In the genomic region with DNA sequence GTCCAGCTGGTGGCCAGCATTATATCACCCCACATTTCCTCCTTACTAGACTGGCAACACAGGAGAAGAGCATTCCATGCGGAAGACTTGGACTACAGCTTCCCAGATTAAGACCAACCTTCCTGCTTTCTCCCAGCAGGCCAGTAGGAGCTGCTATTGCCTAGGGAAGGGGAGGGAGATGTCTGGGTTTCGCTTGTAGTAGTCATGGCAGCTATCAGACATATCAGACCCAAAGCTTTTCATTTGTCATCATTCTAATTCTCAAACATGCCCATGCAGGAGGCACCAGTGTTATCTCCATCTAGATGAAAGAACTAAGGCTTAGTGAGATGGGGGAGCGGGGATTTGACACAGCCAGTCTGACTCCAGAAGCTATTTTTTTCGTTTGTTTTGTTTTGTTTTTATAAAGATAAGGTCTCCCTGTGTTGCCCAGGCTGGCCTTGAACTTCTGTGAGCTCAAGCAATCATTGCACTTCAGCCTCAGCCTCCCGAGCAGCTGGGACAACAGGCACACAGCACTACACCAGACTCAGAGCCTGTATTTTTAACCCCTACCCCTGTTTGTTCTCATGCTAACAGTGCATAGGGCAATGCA, we compare ENCODE assay signal across 8 cellular contexts. TPM values are rescaled to one million over a fixed set of nuclear protein-coding genes. Genes with fewer than 3 reads are reported as not detected.
A peak's percentile ranks its signal among the peaks of the same experiment; 100 is the strongest.
DNase-seq lines count a peak whose midpoint lies in the region; ATAC-seq and TF ChIP-seq lines count a peak whose summit lies in the region.

No MANE protein-coding gene starts in this region.

- TF ChIP-seq RAD21 in IMR-90 (IDR thresholded peaks at IDR 0.05; ENCODE audit: low read length): peak; percentile 88

- H3K23ac ChIP-seq in IMR-90 (ENCODE audit: low read depth, low read length) (no peak overlapping the region), mesenchymal stem cell (ENCODE audit: low read length in 2 of 2) (no peak overlapping the region)

- H3K27me3 ChIP-seq in DND-41 (ENCODE audit: insufficient read depth, low read length, poor library complexity) (peaks cover 12% of the 10 kb centered on the region), IMR-90 (ENCODE audit: control insufficient read depth, insufficient read depth, low read length) (peaks cover 27% of the 10 kb centered on the region), SJCRH30 (peaks cover 5% of the 10 kb centered on the region; the same call in 1 of the 2 replicates), endodermal cell (ENCODE audit: control insufficient read depth, insufficient read depth, low read length, poor library complexity, severe bottlenecking) (peaks cover 10% of the 10 kb centered on the region), mesenchymal stem cell (ENCODE audit: control insufficient read depth in 1 of 2, insufficient read depth in 1 of 2, low read length in 2 of 2) (peaks cover 0 to 24% of the 10 kb centered on the region in 2 experiments), vagina (no peaks in the 10 kb centered on the region)

- POLR2A ChIA-PET in IMR-90 (lab: Charles Lee; ENCODE audit: unreplicated experiment): no interaction called here

- dilution Hi-C loops in IMR-90 (cut with HindIII; ENCODE audit: low sequenced_read_pairs, unreplicated experiment): no loop called here

- H2AFZ ChIP-seq in DND-41 (ENCODE audit: low read depth, low read length) (no peak overlapping the region), IMR-90 (replicated peaks; ENCODE audit: low read length, poor library complexity) (no peak overlapping the region), mesenchymal stem cell (ENCODE audit: low read depth, low read length) (no peak overlapping the region)

- intact Hi-C loops in IMR-90 (cut with micrococcal nuclease): loop anchor here (1.0 to 2.0 kb wide), 3 partner anchors 177 to 518 kb away; no protein-coding TSS in a partner anchor
- intact Hi-C loops in vagina (cut with DNase I): no loop called here

- no peak overlapping the region for H3K56ac ChIP-seq in IMR-90 (ENCODE audit: extremely low read depth, insufficient read depth, low read length)

- H2BK15ac ChIP-seq in IMR-90 (ENCODE audit: low read depth, low read length) (no peak overlapping the region), mesenchymal stem cell (ENCODE audit: low read depth, poor library complexity, severe bottlenecking) (no peak overlapping the region)

- H3K4me1 ChIP-seq in DND-41 (ENCODE audit: insufficient read depth, low read length) (no peaks in the 10 kb centered on the region), IMR-90 (ENCODE audit: control insufficient read depth, insufficient read depth, low read length) (no peaks in the 10 kb centered on the region), SJCRH30 (no peaks in the 10 kb centered on the region), endodermal cell (ENCODE audit: control insufficient read depth, insufficient read depth, low read length) (no peaks in the 10 kb centered on the region), mesenchymal stem cell (ENCODE audit: control insufficient read depth, insufficient read depth, low read depth, low read length) (no peaks in the 10 kb centered on the region), vagina (no peaks in the 10 kb centered on the region)

- H3K4me3 ChIP-seq in DND-41 (ENCODE audit: low read depth in 1 of 2, low read length in 2 of 2): no peak overlapping the region
- no peak overlapping the region for H3K4me3 ChIP-seq in IMR-90 (ENCODE audit: insufficient read depth, low read depth, low read length)
- no peak overlapping the region for H3K4me3 ChIP-seq in SJCRH30
- no peak overlapping the region for H3K4me3 ChIP-seq in endodermal cell (ENCODE audit: low read length)
- no peak overlapping the region for H3K4me3 ChIP-seq in mesenchymal stem cell (ENCODE audit: insufficient read depth in 1 of 2, low read depth in 1 of 2, low read length in 2 of 2)
- no peak overlapping the region for H3K4me3 ChIP-seq in vagina

- H3K79me1 ChIP-seq in IMR-90 (ENCODE audit: low read depth in 1 of 2, low read length in 2 of 2) (no peaks in the 10 kb centered on the region), mesenchymal stem cell (replicated peaks; ENCODE audit: low read length, poor library complexity, severe bottlenecking) (no peaks in the 10 kb centered on the region)

- H3K36me3 ChIP-seq in DND-41 (ENCODE audit: insufficient read depth, low read length) (no peaks in the 10 kb centered on the region), IMR-90 (ENCODE audit: control insufficient read depth, insufficient read depth, low read length) (no peaks in the 10 kb centered on the region), SJCRH30 (no peaks in the 10 kb centered on the region), endodermal cell (ENCODE audit: control insufficient read depth, insufficient read depth, low read length) (no peaks in the 10 kb centered on the region), mesenchymal stem cell (ENCODE audit: control insufficient read depth in 1 of 2, insufficient read depth in 2 of 2, low read depth in 1 of 2, low read length in 2 of 2) (no peaks in the 10 kb centered on the region), vagina (no peaks in the 10 kb centered on the region)

- H3K9me1 ChIP-seq in IMR-90 (ENCODE audit: insufficient read depth, low read length): no peaks in the 10 kb centered on the region

- H3K4me2 ChIP-seq in DND-41 (ENCODE audit: insufficient read depth, low read length) (no peak overlapping the region), IMR-90 (ENCODE audit: low read depth, low read length) (peak overlapping the region; percentile 67), mesenchymal stem cell (ENCODE audit: low read length, poor library complexity, severe bottlenecking) (peak overlapping the region; percentile 17)

- no peak overlapping the region for H2AK5ac ChIP-seq in IMR-90 (ENCODE audit: low read depth, low read length)
- no peak overlapping the region for H2AK5ac ChIP-seq in mesenchymal stem cell (ENCODE audit: low read length, severe bottlenecking)

- no peak overlapping the region for H3K9ac ChIP-seq in DND-41 (ENCODE audit: low read depth, low read length)
- no peak overlapping the region for H3K9ac ChIP-seq in IMR-90 (ENCODE audit: low read depth, low read length)
- H3K9ac ChIP-seq in endodermal cell (ENCODE audit: extremely low read depth, low read length, poor library complexity, severe bottlenecking): no peak overlapping the region
- H3K9ac ChIP-seq in mesenchymal stem cell (ENCODE audit: low read length): peak overlapping the region; percentile 68

- ATAC-seq in DND-41 (ENCODE audit: insufficient read depth, low read depth): no peak
- peak; percentile 92 for ATAC-seq in IMR-90 (ENCODE audit: low read depth)
- no peak for ATAC-seq in HG03280 (IDR thresholded peaks at IDR 0.05; ENCODE audit: unreplicated experiment)

- H2BK120ac ChIP-seq in IMR-90 (ENCODE audit: low read depth, low read length): no peak overlapping the region
- no peak overlapping the region for H2BK120ac ChIP-seq in mesenchymal stem cell (ENCODE audit: low read depth, low read length)

- H3K4me1 Mint-ChIP-seq in endodermal cell: peaks cover 6% of the 10 kb centered on the region

- H3K79me2 ChIP-seq in DND-41 (ENCODE audit: insufficient read depth, low read length): no peaks in the 10 kb centered on the region

- H3K4me3 Mint-ChIP-seq in endodermal cell: no peak overlapping the region

- H3K36me3 Mint-ChIP-seq in endodermal cell (ENCODE audit: low read depth): no peaks in the 10 kb centered on the region

- no peak overlapping the region for H2BK20ac ChIP-seq in IMR-90 (ENCODE audit: low read depth, low read length)

- H4K8ac ChIP-seq in IMR-90 (ENCODE audit: low read depth in 2 of 2, low read length in 2 of 2) (no peak overlapping the region), mesenchymal stem cell (ENCODE audit: low read length) (no peak overlapping the region)

- H3K9me3 ChIP-seq in DND-41 (ENCODE audit: insufficient read depth, low read length, severe bottlenecking): no peaks in the 10 kb centered on the region
- no peaks in the 10 kb centered on the region for H3K9me3 ChIP-seq in IMR-90 (ENCODE audit: control insufficient read depth, insufficient read depth, low read length)
- H3K9me3 ChIP-seq in SJCRH30 (replicated peaks): no peaks in the 10 kb centered on the region
- H3K9me3 ChIP-seq in endodermal cell (ENCODE audit: control insufficient read depth, low read length): no peaks in the 10 kb centered on the region
- H3K9me3 ChIP-seq in mesenchymal stem cell (ENCODE audit: control insufficient read depth, low read length): no peaks in the 10 kb centered on the region
- no peaks in the 10 kb centered on the region for H3K9me3 ChIP-seq in vagina

- H2AK9ac ChIP-seq in IMR-90 (replicated peaks; ENCODE audit: low read depth, low read length, poor library complexity): no peak overlapping the region

- TF ChIP-seq CTCF in DND-41 (IDR thresholded peaks at IDR 0.05; ENCODE audit: borderline replicate concordance, extremely low read depth, low read length, poor library complexity, severe bottlenecking) (peak; percentile 60), IMR-90 (conservative IDR thresholded peaks at IDR 0.05; ENCODE audit: low read depth, low read length) (peak; percentile 84), endodermal cell (conservative IDR thresholded peaks at IDR 0.05) (peak; percentile 90), vagina (IDR thresholded peaks at IDR 0.05) (peak in 2 of 3 experiments; percentile 43 to 73)

- H3K27ac ChIP-seq in DND-41 (ENCODE audit: low read length) (no peak overlapping the region), IMR-90 (ENCODE audit: insufficient read depth, low read length) (no peak overlapping the region), SJCRH30 (no peak overlapping the region), endodermal cell (ENCODE audit: low read depth, low read length) (no peak overlapping the region), mesenchymal stem cell (ENCODE audit: low read length, poor library complexity, severe bottlenecking) (no peak overlapping the region), vagina (no peak overlapping the region)

- no peak overlapping the region for H3K18ac ChIP-seq in IMR-90 (ENCODE audit: low read depth, low read length)
- H3K18ac ChIP-seq in mesenchymal stem cell (ENCODE audit: low read depth in 1 of 2, low read length in 2 of 2): no peak overlapping the region

- DNase-seq in DND-41 (no peak), IMR-90 (peak; percentile 72), SJCRH30 (peak; percentile 52 to 79), endodermal cell (peak; percentile 88), mesenchymal stem cell (peak; percentile 60), vagina (ENCODE audit: extremely low spot score in 2 of 2) (no peak), mesenteric fat pad (ENCODE audit: low spot score) (no peak)

- H3K14ac ChIP-seq in IMR-90 (replicated peaks; ENCODE audit: low read depth, low read length) (no peak overlapping the region), mesenchymal stem cell (ENCODE audit: low read length in 2 of 2) (no peak overlapping the region)

- no peaks in the 10 kb centered on the region for H3K9me3 Mint-ChIP-seq in endodermal cell

- H2BK5ac ChIP-seq in IMR-90 (ENCODE audit: low read depth, low read length, poor library complexity, severe bottlenecking) (no peak overlapping the region), mesenchymal stem cell (ENCODE audit: low read depth, low read length, poor library complexity, severe bottlenecking) (no peak overlapping the region)

- WGBS in IMR-90 (ENCODE audit: extremely low coverage in 2 of 2, insufficient read length in 1 of 2), 2 experiments: no CpG with 5 or more reads among the region's 5 CpGs
- 25 to 62% methylated on average over 1 to 4 of the region's 5 CpGs for WGBS in endodermal cell (ENCODE audit: insufficient coverage in 1 of 2, insufficient read length in 1 of 2), 2 experiments
- 26% methylated on average over 4 of the region's 5 CpGs for WGBS in mesenchymal stem cell

- H3K27ac Mint-ChIP-seq in endodermal cell: no peak overlapping the region

- H3K4ac ChIP-seq in IMR-90 (ENCODE audit: low read depth, low read length) (no peak overlapping the region), mesenchymal stem cell (ENCODE audit: low read depth in 1 of 2, low read length in 2 of 2) (no peak overlapping the region)

- H4K91ac ChIP-seq in IMR-90 (ENCODE audit: insufficient read depth, low read depth, low read length) (no peak overlapping the region), mesenchymal stem cell (ENCODE audit: low read length) (no peak overlapping the region)

- H4K5ac ChIP-seq in IMR-90 (ENCODE audit: low read depth, low read length): no peak overlapping the region

- CTCF ChIA-PET in IMR-90 (lab: Yijun Ruan, JAX): interaction anchor here (0.8 to 1.2 kb wide), 4 partner anchors 127 to 220 kb away, joined by 3 to 6 read pairs (median 4); no protein-coding TSS in a partner anchor

- in situ Hi-C loops in IMR-90 (cut with MboI; ENCODE audit: low sequenced_read_pairs): no loop called here

- no peak for TF ChIP-seq POLR2A in IMR-90 (IDR thresholded peaks at IDR 0.05; ENCODE audit: low read depth, low read length)
- no peak for TF ChIP-seq POLR2A in vagina (IDR thresholded peaks at IDR 0.05)

- no TSS peak for BruUV-seq in IMR-90 (replicated peaks; lab: Mats Ljungman, UMichigan)

- no peak overlapping the region for H2BK12ac ChIP-seq in mesenchymal stem cell (ENCODE audit: low read length in 2 of 2)

- H4K20me1 ChIP-seq in DND-41 (ENCODE audit: insufficient read depth, low read length): no peaks in the 10 kb centered on the region
- no peaks in the 10 kb centered on the region for H4K20me1 ChIP-seq in IMR-90 (ENCODE audit: insufficient read depth, low read length)

- H3K27me3 Mint-ChIP-seq in endodermal cell (ENCODE audit: insufficient read depth): peaks cover 4% of the 10 kb centered on the region

RNA-seq across cellular contexts. Expression of gene PLA2G2A, which starts 4.5 kb away (rescaled TPM):
- total RNA-seq in IMR-90 (2012; rRNA removed): not detected in 2 replicates
- not detected in 2 replicates for polyA plus RNA-seq in IMR-90 (2012; rRNA removed)
- not detected in 2 replicates for polyA plus RNA-seq in IMR-90 (2012; cell fraction: cytosol; rRNA removed)
- not detected in 2 replicates for polyA plus RNA-seq in IMR-90 (2012; cell fraction: nucleus; rRNA removed; ENCODE audit: low replicate concordance)
- total RNA-seq in SJCRH30 (2014; rRNA removed; shearing (Covaris generic)): not detected in 2 replicates
- 1 to 10 TPM in 1 of 2 donors, not detected in 1; 1.0 TPM for total RNA-seq in endodermal cell
- not detected for polyA plus RNA-seq in endodermal cell (2013, experiment 1 of 2)
- polyA plus RNA-seq in endodermal cell (2013, experiment 2 of 2): not detected
- polyA plus RNA-seq in mesenchymal stem cell (2013, experiment 1 of 2): 0.10 TPM
- polyA plus RNA-seq in mesenchymal stem cell (2013, experiment 2 of 2): 0.08 TPM
- total RNA-seq in vagina: 515 TPM
- total RNA-seq in mesenteric fat pad: 453 TPM

RNA-seq across cellular contexts. Expression of gene PLA2G2E, which starts 51.5 kb away (rescaled TPM):
- total RNA-seq in IMR-90 (2012; rRNA removed): not detected in 2 replicates
- not detected in 2 replicates for polyA plus RNA-seq in IMR-90 (2012; rRNA removed)
- polyA plus RNA-seq in IMR-90 (2012; cell fraction: cytosol; rRNA removed): not detected in 2 replicates
- not detected in 2 replicates for polyA plus RNA-seq in IMR-90 (2012; cell fraction: nucleus; rRNA removed; ENCODE audit: low replicate concordance)
- not detected in 2 replicates for total RNA-seq in SJCRH30 (2014; rRNA removed; shearing (Covaris generic))
- not detected for total RNA-seq in endodermal cell
- polyA plus RNA-seq in endodermal cell (2013, experiment 1 of 2): not detected
- polyA plus RNA-seq in endodermal cell (2013, experiment 2 of 2): not detected
- not detected for polyA plus RNA-seq in mesenchymal stem cell (2013, experiment 1 of 2)
- not detected for polyA plus RNA-seq in mesenchymal stem cell (2013, experiment 2 of 2)
- total RNA-seq in vagina: not detected
- total RNA-seq in mesenteric fat pad: not detected

Comparison
In these comparisons a context has a peak if more than half of its experiments do, and no peak if none do; other contexts are left out.
1. DNase-seq: peak in IMR-90 (single experiment), SJCRH30 (2 of 2), endodermal cell (single experiment) and mesenchymal stem cell (single experiment); none in DND-41 (single experiment), vagina (0 of 2) and mesenteric fat pad (single experiment).
2. RNA of gene PLA2G2A, which starts 4.5 kb away (total RNA-seq): 515 TPM in vagina (single experiment) and 453 TPM in mesenteric fat pad (single experiment); 1.0 TPM in endodermal cell, not detected in IMR-90 and not detected in SJCRH30; every median in the first group is over 100 times any median in the second.
3. Peak in every context shown above with its lines, with median percentiles within 50 percentile points of each other: CTCF ChIP-seq.